In the genomic region with DNA sequence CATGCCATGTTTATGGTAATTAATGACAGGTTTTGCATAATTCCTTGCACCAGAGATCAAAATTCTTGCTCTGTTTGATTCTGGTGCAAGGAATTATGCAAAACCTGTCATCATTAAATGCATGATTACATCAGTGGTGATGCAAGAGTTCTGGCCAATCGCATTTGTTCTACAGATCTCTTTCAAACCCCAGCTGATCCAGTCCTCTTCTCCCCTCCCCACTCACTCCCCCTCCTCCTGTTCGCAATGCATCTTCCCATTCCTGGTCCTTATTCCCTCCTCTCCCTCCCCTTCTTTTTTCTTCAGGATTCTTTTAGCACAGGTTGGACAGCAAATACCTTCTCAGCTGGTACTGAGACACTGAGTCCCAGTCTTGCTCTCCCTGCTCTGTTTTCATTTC, we compare ENCODE assay signal across 26 cellular contexts.
"Had no signal": no experiment of that assay in that cellular context is flagged by ENCODE, and none has a peak within 500 bp of the region (broad histone marks: within the 10 kb centered on the region; RNA-seq: fewer than 3 reads in every experiment).

No MANE protein-coding gene starts in this region.

- H3K4me1 Mint-ChIP-seq: activated CD4-positive, alpha-beta memory T cell treated with anti-CD3 and anti-CD28 coated beads, Interleukin-2, amount 10 ng/mL, durations not matched to agents 7 days and 5 days; activated CD4-positive, alpha-beta T cell treated with anti-CD3 and anti-CD28 coated beads, Interleukin-2, amount 10 ng/mL, durations not matched to agents 24 days and 14 days; activated naive CD4-positive, alpha-beta T cell treated with anti-CD3 and anti-CD28 coated beads, Interleukin-2, amount 50 U/mL, for 24 hours; activated naive CD8-positive, alpha-beta T cell treated with anti-CD3 and anti-CD28 coated beads, Interleukin-2, amount 50 U/mL, for 24 hours; activated T-helper 17 cell treated with anti-CD3 and anti-CD28 coated beads, Interleukin-2, amount 50 U/mL, for 72 hours had no signal

- H3K27me3 ChIP-seq: esophagus muscularis mucosa, left lung, neutrophil, right lobe of liver, transverse colon had no signal

- H3K27ac ChIP-seq: esophagus muscularis mucosa, left lung, neutrophil, right lobe of liver, transverse colon, VCaP had no signal

- H3K4me3 Mint-ChIP-seq: activated CD4-positive, alpha-beta memory T cell treated with anti-CD3 and anti-CD28 coated beads, Interleukin-2, amount 10 ng/mL, durations not matched to agents 7 days and 5 days; activated CD4-positive, alpha-beta T cell treated with anti-CD3 and anti-CD28 coated beads, Interleukin-2, amount 10 ng/mL, durations not matched to agents 24 days and 14 days; activated naive CD4-positive, alpha-beta T cell treated with anti-CD3 and anti-CD28 coated beads, Interleukin-2, amount 50 U/mL, for 24 hours; activated naive CD8-positive, alpha-beta T cell treated with anti-CD3 and anti-CD28 coated beads, Interleukin-2, amount 50 U/mL, for 24 hours; activated T-cell treated with anti-CD3 and anti-CD28 coated beads, Interleukin-2, amount 50 U/mL, for 24 hours; activated T-helper 17 cell treated with anti-CD3 and anti-CD28 coated beads, Interleukin-2, amount 50 U/mL, for 72 hours; natural killer cell treated with Interleukin-12 subunit alpha and Interleukin-12 subunit beta and Interleukin-15 and Interleukin-18, amount 100 ng/mL, for 72 hours; T-helper 1 cell treated with Interleukin-12 subunit alpha and Interleukin-12 subunit beta and Interleukin-4 antibody, amounts not matched to agents 30 μg/mL and 1 μg/mL, for 36 hours had no signal

- DNase-seq: activated CD4-positive, alpha-beta memory T cell treated with anti-CD3 and anti-CD28 coated beads, Interleukin-2, amount 10 ng/mL, durations not matched to agents 7 days and 5 days; activated CD4-positive, alpha-beta T cell treated with anti-CD3 and anti-CD28 coated beads, Interleukin-2, amount 10 ng/mL, durations not matched to agents 24 days and 14 days; activated CD4-positive, CD25-positive, alpha-beta regulatory T cell treated with anti-CD3 and anti-CD28 coated beads, Interleukin-2, amount 50 U/mL, for 72 hours; activated CD8-positive, alpha-beta memory T cell treated with anti-CD3 and anti-CD28 coated beads, Interleukin-2, amount 50 U/mL, for 48 hours; activated naive CD8-positive, alpha-beta T cell treated with anti-CD3 and anti-CD28 coated beads, Interleukin-2, amount 50 U/mL, for 24 hours; activated T-cell treated with anti-CD3 and anti-CD28 coated beads, Interleukin-2, amount 50 U/mL, for 24 hours; amygdala; caudate nucleus; effector CD4-positive, alpha-beta T cell; foreskin melanocyte; left lung; mucosa of descending colon; right lobe of liver; stimulated activated CD4-positive, alpha-beta T cell treated with anti-CD3 and anti-CD28 coated beads, Interleukin-2, amount 100 ng/mL, for 48 hours; stimulated activated naive CD4-positive, alpha-beta T cell treated with Interleukin-2 at 50 U/mL for 16 hours; T-helper 9 cell; transverse colon had no signal

- H3K4me3 ChIP-seq: esophagus muscularis mucosa, left lung, lung, mucosa of descending colon, right lobe of liver, transverse colon had no signal

- H3K27me3 Mint-ChIP-seq: activated CD4-positive, alpha-beta memory T cell treated with anti-CD3 and anti-CD28 coated beads, Interleukin-2, amount 10 ng/mL, durations not matched to agents 7 days and 5 days; activated CD4-positive, alpha-beta T cell treated with anti-CD3 and anti-CD28 coated beads, Interleukin-2, amount 10 ng/mL, durations not matched to agents 24 days and 14 days; activated naive CD4-positive, alpha-beta T cell treated with anti-CD3 and anti-CD28 coated beads, Interleukin-2, amount 50 U/mL, for 24 hours; activated naive CD8-positive, alpha-beta T cell treated with anti-CD3 and anti-CD28 coated beads, Interleukin-2, amount 50 U/mL, for 24 hours; activated T-cell treated with anti-CD3 and anti-CD28 coated beads, Interleukin-2, amount 50 U/mL, for 24 hours; activated T-helper 17 cell treated with anti-CD3 and anti-CD28 coated beads, Interleukin-2, amount 50 U/mL, for 72 hours; natural killer cell treated with Interleukin-12 subunit alpha and Interleukin-12 subunit beta and Interleukin-15 and Interleukin-18, amount 100 ng/mL, for 72 hours; progenitor cell of endocrine pancreas had no signal

- H3K27ac Mint-ChIP-seq: activated CD4-positive, alpha-beta memory T cell treated with anti-CD3 and anti-CD28 coated beads, Interleukin-2, amount 10 ng/mL, durations not matched to agents 7 days and 5 days; activated CD4-positive, alpha-beta T cell treated with anti-CD3 and anti-CD28 coated beads, Interleukin-2, amount 10 ng/mL, durations not matched to agents 24 days and 14 days; activated naive CD4-positive, alpha-beta T cell treated with anti-CD3 and anti-CD28 coated beads, Interleukin-2, amount 50 U/mL, for 24 hours; activated naive CD8-positive, alpha-beta T cell treated with anti-CD3 and anti-CD28 coated beads, Interleukin-2, amount 50 U/mL, for 24 hours; activated T-cell treated with anti-CD3 and anti-CD28 coated beads, Interleukin-2, amount 50 U/mL, for 24 hours; activated T-helper 17 cell treated with anti-CD3 and anti-CD28 coated beads, Interleukin-2, amount 50 U/mL, for 72 hours; natural killer cell treated with Interleukin-12 subunit alpha and Interleukin-12 subunit beta and Interleukin-15 and Interleukin-18, amount 100 ng/mL, for 72 hours; progenitor cell of endocrine pancreas; T-helper 1 cell treated with Interleukin-12 subunit alpha and Interleukin-12 subunit beta and Interleukin-4 antibody, amounts not matched to agents 30 μg/mL and 1 μg/mL, for 36 hours had no signal

- H3K36me3 Mint-ChIP-seq: activated naive CD4-positive, alpha-beta T cell treated with anti-CD3 and anti-CD28 coated beads, Interleukin-2, amount 50 U/mL, for 24 hours had no signal

- H3K36me3 ChIP-seq: esophagus muscularis mucosa, left lung, neutrophil, right lobe of liver, transverse colon had no signal

- H3K9me3 ChIP-seq: neutrophil, right lobe of liver had no signal

- H3K4me1 ChIP-seq: esophagus muscularis mucosa, left lung, right lobe of liver, transverse colon had no signal
